Comparison of ENCODE assay signal across 1 cellular context in genomic region chr17:74430706-74431567, GRCh38.
TF ChIP-seq lines count a peak whose summit lies in the region.

No MANE protein-coding gene starts in this region.

TF ChIP-seq in HepG2, 621 proteins besides CTCF, POLR2A, EP300 and RAD21 (continued from another document and continues in another):
- TF ChIP-seq REST (IDR thresholded peaks at IDR 0.05; ENCODE audit: borderline replicate concordance in 1 of 2, low read depth in 1 of 2, low read length in 2 of 2): peak in 1 of 2 experiments; percentile 62; a peak in 2 of 4 replicates
- peak; percentile 75; the same call in 1 of the 2 replicates for TF ChIP-seq SSRP1 (CRISPR knock-in tag; IDR thresholded peaks at IDR 0.05)
- TF ChIP-seq CREB3 (CRISPR knock-in tag; IDR thresholded peaks at IDR 0.05): peak; percentile 78
- no peak for TF ChIP-seq MAFK (conservative IDR thresholded peaks at IDR 0.05 in 1 of 2, IDR thresholded peaks at IDR 0.05 in 1 of 2; ENCODE audit: low read length in 2 of 2)
- 0 out of 2 replicates have a peak, but pooled peaks have one; percentile 4 for TF ChIP-seq CSRNP2 (CRISPR knock-in tag; conservative IDR thresholded peaks at IDR 0.05; ENCODE audit: low read depth)
- no peak; the same call in 1 of the 2 replicates for TF ChIP-seq ZNF772 (CRISPR knock-in tag; IDR thresholded peaks at IDR 0.05)
- TF ChIP-seq NFATC3 (CRISPR knock-in tag; IDR thresholded peaks at IDR 0.05): no peak; the same call in 1 of the 2 replicates
- no peak for TF ChIP-seq ZNF24 (IDR thresholded peaks at IDR 0.05)
- TF ChIP-seq ZNF781 (CRISPR knock-in tag; IDR thresholded peaks at IDR 0.05; ENCODE audit: borderline replicate concordance, not compliant biosample characterization): no peak
- no peak for TF ChIP-seq KAT2B (IDR thresholded peaks at IDR 0.05; ENCODE audit: borderline replicate concordance, low read depth, low read length)
- TF ChIP-seq PTBP1 (IDR thresholded peaks at IDR 0.05; ENCODE audit: low read depth, low read length, poor library complexity, severe bottlenecking): peak; percentile 97
- TF ChIP-seq HOXA5 (CRISPR knock-in tag; IDR thresholded peaks at IDR 0.05): peak; percentile 66; the same call in 1 of the 2 replicates
- TF ChIP-seq NFIC (IDR thresholded peaks at IDR 0.05; ENCODE audit: low read length): no peak
- no peak for TF ChIP-seq RFX1 (IDR thresholded peaks at IDR 0.05)
- TF ChIP-seq ZNF512B (CRISPR knock-in tag; IDR thresholded peaks at IDR 0.05; ENCODE audit: borderline replicate concordance): peak; percentile 54; the same call in 1 of the 2 replicates
- peak; percentile 89 for TF ChIP-seq ZNF234 (CRISPR knock-in tag; conservative IDR thresholded peaks at IDR 0.05)
- peak; percentile 16; the same call in 1 of the 2 replicates for TF ChIP-seq ZBTB7B (CRISPR knock-in tag; IDR thresholded peaks at IDR 0.05)
- no peak for TF ChIP-seq REXO4 (CRISPR knock-in tag; IDR thresholded peaks at IDR 0.05; ENCODE audit: borderline replicate concordance)
- TF ChIP-seq ZBTB21 (CRISPR knock-in tag; IDR thresholded peaks at IDR 0.05): no peak
- TF ChIP-seq KLF12 (CRISPR knock-in tag; IDR thresholded peaks at IDR 0.05; ENCODE audit: borderline replicate concordance): peak; percentile 57; the same call in 1 of the 2 replicates
- no peak; the same call in 1 of the 2 replicates for TF ChIP-seq MEF2D (CRISPR knock-in tag; IDR thresholded peaks at IDR 0.05)
- no peak for TF ChIP-seq GRHL1 (CRISPR knock-in tag; conservative IDR thresholded peaks at IDR 0.05)
- TF ChIP-seq BRD4 (CRISPR knock-in tag; IDR thresholded peaks at IDR 0.05): peak; percentile 58; the same call in 1 of the 2 replicates
- TF ChIP-seq NONO (IDR thresholded peaks at IDR 0.05): no peak
- TF ChIP-seq NONO (CRISPR knock-in tag; conservative IDR thresholded peaks at IDR 0.05): peak; percentile 94
- no peak; the same call in 1 of the 2 replicates for TF ChIP-seq KDM5A (IDR thresholded peaks at IDR 0.05; ENCODE audit: borderline replicate concordance, low read length)
- peak; percentile 64 for TF ChIP-seq MEIS2 (CRISPR knock-in tag; IDR thresholded peaks at IDR 0.05)
- peak; percentile 17 for TF ChIP-seq ZNF264 (CRISPR knock-in tag; IDR thresholded peaks at IDR 0.05)
- no peak for TF ChIP-seq FOXK2 (IDR thresholded peaks at IDR 0.05)
- peak; percentile 83 for TF ChIP-seq ZNF563 (CRISPR knock-in tag; IDR thresholded peaks at IDR 0.05)
- TF ChIP-seq SMYD3 (CRISPR knock-in tag; IDR thresholded peaks at IDR 0.05): peak; percentile 22; the same call in 1 of the 2 replicates
- TF ChIP-seq POGK (CRISPR knock-in tag; conservative IDR thresholded peaks at IDR 0.05): peak; percentile 81; the same call in 1 of the 2 replicates
- peak; percentile 86 for TF ChIP-seq PRDM15 (CRISPR knock-in tag; IDR thresholded peaks at IDR 0.05)
- peak; percentile 58 for TF ChIP-seq CREB1 (IDR thresholded peaks at IDR 0.05)
- TF ChIP-seq CREB1 (CRISPR knock-in tag; IDR thresholded peaks at IDR 0.05): no peak
- TF ChIP-seq ZNF326 (CRISPR knock-in tag; IDR thresholded peaks at IDR 0.05; ENCODE audit: borderline replicate concordance): no peak
- TF ChIP-seq KAT8 (CRISPR knock-in tag; IDR thresholded peaks at IDR 0.05): peak; percentile 68
- no peak; the same call in none of the 2 replicates for TF ChIP-seq TBX2 (CRISPR knock-in tag; IDR thresholded peaks at IDR 0.05; ENCODE audit: borderline replicate concordance)
- TF ChIP-seq GPBP1L1 (CRISPR knock-in tag; IDR thresholded peaks at IDR 0.05): no peak
- no peak for TF ChIP-seq CHCHD3 (CRISPR knock-in tag; IDR thresholded peaks at IDR 0.05)
- TF ChIP-seq FOXO1 (CRISPR knock-in tag; IDR thresholded peaks at IDR 0.05): peak; percentile 76; the same call in 1 of the 2 replicates
